Comparison of ENCODE assay signal across 1 cellular context in genomic region chr1:46516551-46516950, GRCh38.
TF ChIP-seq lines count a peak whose summit lies in the region.

No MANE protein-coding gene starts in this region.

TF ChIP-seq in GM23338, 12 proteins besides CTCF, POLR2A, EP300 and RAD21:
- TF ChIP-seq ZNF114 (CRISPR knock-in tag; IDR thresholded peaks at IDR 0.05) (no peak), EZH2 (IDR thresholded peaks at IDR 0.05; ENCODE audit: low read depth, unreplicated experiment) (no peak), ZNF331 (CRISPR knock-in tag; IDR thresholded peaks at IDR 0.05; ENCODE audit: low read depth) (no peak), STAT1 (IDR thresholded peaks at IDR 0.05; ENCODE audit: unreplicated experiment) (no peak), EZH2phosphoT487 (IDR thresholded peaks at IDR 0.05; ENCODE audit: unreplicated experiment) (no peak), CREB1 (CRISPR knock-in tag; IDR thresholded peaks at IDR 0.05; ENCODE audit: low read depth) (no peak), REST (IDR thresholded peaks at IDR 0.05; ENCODE audit: unreplicated experiment) (no peak)
